In genomic region chr18:59986139-59986538, GRCh38 we compare ENCODE assay signal across 32 cellular contexts.
"Had no signal": no experiment of that assay in that cellular context is flagged by ENCODE, and none has a peak within 500 bp of the region (broad histone marks: within the 10 kb centered on the region; RNA-seq: fewer than 3 reads in every experiment).

No MANE protein-coding gene starts in this region.

- H3K27ac ChIP-seq: ascending aorta, cardiac muscle cell, Peyer's patch, SJCRH30, SK-N-MC, WERI-Rb-1 had no signal

- H3K36me3 Mint-ChIP-seq: activated naive CD4-positive, alpha-beta T cell treated with anti-CD3 and anti-CD28 coated beads, Interleukin-2, amount 50 U/mL, for 24 hours; activated naive CD8-positive, alpha-beta T cell treated with anti-CD3 and anti-CD28 coated beads, Interleukin-2, amount 10 ng/mL, durations not matched to agents 7 days and 5 days had no signal

- H3K4me3 ChIP-seq: ascending aorta, cardiac muscle cell, K562, Peyer's patch, SJCRH30, SK-N-MC had no signal

- H3K9me3 Mint-ChIP-seq: activated CD4-positive, alpha-beta T cell treated with anti-CD3 and anti-CD28 coated beads, Interleukin-2, amount 10 ng/mL, durations not matched to agents 24 days and 14 days; activated CD8-positive, alpha-beta T cell treated with anti-CD3 and anti-CD28 coated beads for 36 hours; activated naive CD4-positive, alpha-beta T cell treated with anti-CD3 and anti-CD28 coated beads, Interleukin-2, amount 50 U/mL, for 24 hours; activated naive CD8-positive, alpha-beta T cell treated with anti-CD3 and anti-CD28 coated beads, Interleukin-2, amount 10 ng/mL, durations not matched to agents 7 days and 5 days; activated T-helper 17 cell treated with anti-CD3 and anti-CD28 coated beads, Interleukin-2, amount 50 U/mL, for 72 hours; central memory CD8-positive, alpha-beta T cell had no signal

- DNase-seq: activated CD4-positive, alpha-beta T cell treated with anti-CD3 and anti-CD28 coated beads for 1 hour; activated CD4-positive, alpha-beta T cell treated with anti-CD3 and anti-CD28 coated beads, Interleukin-2, amount 10 ng/mL, durations not matched to agents 24 days and 14 days; activated CD4-positive, alpha-beta T cell treated with anti-CD3 and anti-CD28 coated beads, Interleukin-2, amount 50 U/mL, for 4 hours; activated CD4-positive, CD25-positive, alpha-beta regulatory T cell; activated CD8-positive, alpha-beta T cell treated with anti-CD3 and anti-CD28 coated beads for 36 hours; activated gamma-delta T cell; activated naive CD4-positive, alpha-beta T cell treated with Interleukin-2 at 50 U/mL for 16 hours; activated naive CD8-positive, alpha-beta T cell treated with anti-CD3 and anti-CD28 coated beads, Interleukin-2, amount 10 ng/mL, durations not matched to agents 7 days and 5 days; activated T-cell treated with anti-CD3 and anti-CD28 coated beads, Interleukin-2, amount 50 U/mL, for 1 hour; activated T-cell treated with anti-CD3 and anti-CD28 coated beads, Interleukin-2, amount 50 U/mL, for 72 hours; amygdala; NCI-H1092 treated with DMSO at 0.1 percent for 48 hours; NCI-H1694; NCI-H1930; NCI-H2081 treated with DMSO at 0.1 percent for 48 hours; NCI-H510A; NCI-H526; NCI-H774; NK-92 treated with Interleukin-12 subunit alpha and Interleukin-12 subunit beta, amount 100 ng/mL, for 24 hours; PC-3; Peyer's patch; RPMI8226; SJCRH30; T1000; WERI-Rb-1 had no signal

- ATAC-seq: activated CD8-positive, alpha-beta T cell treated with anti-CD3 and anti-CD28 coated beads for 36 hours; activated T-cell treated with anti-CD3 and anti-CD28 coated beads, Interleukin-2, amount 50 U/mL, for 72 hours; activated T-helper 17 cell treated with anti-CD3 and anti-CD28 coated beads, Interleukin-2, amount 50 U/mL, for 72 hours; K562 had no signal

- H3K4me1 ChIP-seq: ascending aorta, Peyer's patch, SJCRH30 had no signal

- H3K4me1 Mint-ChIP-seq: activated CD4-positive, alpha-beta T cell treated with anti-CD3 and anti-CD28 coated beads, Interleukin-2, amount 10 ng/mL, durations not matched to agents 24 days and 14 days; activated naive CD8-positive, alpha-beta T cell treated with anti-CD3 and anti-CD28 coated beads, Interleukin-2, amount 10 ng/mL, durations not matched to agents 7 days and 5 days; activated T-helper 17 cell treated with anti-CD3 and anti-CD28 coated beads, Interleukin-2, amount 50 U/mL, for 72 hours; central memory CD8-positive, alpha-beta T cell had no signal

- H3K9me3 ChIP-seq: ascending aorta, Peyer's patch, SJCRH30 had no signal

- H3K4me3 Mint-ChIP-seq: activated CD4-positive, alpha-beta T cell treated with anti-CD3 and anti-CD28 coated beads, Interleukin-2, amount 10 ng/mL, durations not matched to agents 24 days and 14 days; activated CD8-positive, alpha-beta T cell treated with anti-CD3 and anti-CD28 coated beads for 36 hours; activated naive CD4-positive, alpha-beta T cell treated with anti-CD3 and anti-CD28 coated beads, Interleukin-2, amount 50 U/mL, for 24 hours; activated naive CD8-positive, alpha-beta T cell treated with anti-CD3 and anti-CD28 coated beads, Interleukin-2, amount 10 ng/mL, durations not matched to agents 7 days and 5 days; activated T-cell treated with anti-CD3 and anti-CD28 coated beads, Interleukin-2, amount 50 U/mL, for 72 hours; activated T-helper 17 cell treated with anti-CD3 and anti-CD28 coated beads, Interleukin-2, amount 50 U/mL, for 72 hours; central memory CD8-positive, alpha-beta T cell had no signal

- H3K27me3 ChIP-seq: ascending aorta, cardiac muscle cell, Peyer's patch, SJCRH30 had no signal

- H3K27ac Mint-ChIP-seq: activated CD4-positive, alpha-beta T cell treated with anti-CD3 and anti-CD28 coated beads, Interleukin-2, amount 10 ng/mL, durations not matched to agents 24 days and 14 days; activated CD8-positive, alpha-beta T cell treated with anti-CD3 and anti-CD28 coated beads for 36 hours; activated naive CD4-positive, alpha-beta T cell treated with anti-CD3 and anti-CD28 coated beads, Interleukin-2, amount 50 U/mL, for 24 hours; activated naive CD8-positive, alpha-beta T cell treated with anti-CD3 and anti-CD28 coated beads, Interleukin-2, amount 10 ng/mL, durations not matched to agents 7 days and 5 days; activated T-cell treated with anti-CD3 and anti-CD28 coated beads, Interleukin-2, amount 50 U/mL, for 72 hours; activated T-helper 17 cell treated with anti-CD3 and anti-CD28 coated beads, Interleukin-2, amount 50 U/mL, for 72 hours had no signal

- H3K36me3 ChIP-seq: ascending aorta, cardiac muscle cell, Peyer's patch, SJCRH30, WERI-Rb-1 had no signal
